19 cellular contexts compared by ENCODE assay signal in genomic region chr10:124464028-124464751, GRCh38. TPM values are rescaled to one million over a fixed set of nuclear protein-coding genes. Genes with fewer than 3 reads are reported as not detected.
A peak's percentile ranks its signal among the peaks of the same experiment; 100 is the strongest.
DNase-seq lines count a peak whose midpoint lies in the region; ATAC-seq, FAIRE-seq and TF ChIP-seq lines count a peak whose summit lies in the region.
"Had no signal": no experiment of that assay in that cellular context is flagged by ENCODE, and none has a peak within 500 bp of the region (broad histone marks: within the 10 kb centered on the region; RNA-seq: fewer than 3 reads in every experiment).

No MANE protein-coding gene starts in this region.

- H3K4me1 ChIP-seq in right atrium auricular region (peaks cover 0 to 29% of the 10 kb centered on the region in 2 donors), heart left ventricle (peaks cover 0 to 32% (median 12%) of the 10 kb centered on the region in 12 donors), H1 (replicated peaks in 1 of 4; ENCODE audit: control insufficient read depth in 3 of 4, insufficient read depth in 4 of 4, low read length in 3 of 4) (peaks cover 15 to 43% (median 24%) of the 10 kb centered on the region in 4 experiments)

- no peak overlapping the region for H4K8ac ChIP-seq in H1 (ENCODE audit: extremely low read depth, insufficient read depth, low read length)

- no peak overlapping the region for H2AFZ ChIP-seq in H1 (ENCODE audit: low read length)

- TF ChIP-seq POLR2A in heart left ventricle (IDR thresholded peaks at IDR 0.05) (no peak), H1 (IDR thresholded peaks at IDR 0.05; ENCODE audit: control extremely low read depth in 1 of 2, low read depth in 2 of 2, low read length in 2 of 2) (no peak)

- H3K27me3 Mint-ChIP-seq in T-helper 17 cell = no peaks in the 10 kb centered on the region
- no peaks in the 10 kb centered on the region for H3K27me3 Mint-ChIP-seq in stimulated activated memory B cell treated with anti-CD40 and anti-IgM and Interleukin-4, amounts not matched to agents 10 μg/mL and 1 μg/mL and 100 μg/mL, for 72 hours

- 71 to 85% (median 80%) methylated on average over 1 to 7 of the region's 7 CpGs for WGBS in heart left ventricle, 4 donors
- WGBS in H1 (ENCODE audit: extremely low coverage in 1 of 2, insufficient coverage in 1 of 2, insufficient read length in 1 of 2, insufficient replicate concordance in 2 of 2, low coverage in 1 of 2, low lambda C conversion rate in 2 of 2, missing lambda C conversion rate in 1 of 2), 2 experiments = 93% methylated on average over 7 of the region's 7 CpGs; no CpG with 5 or more reads in 1 of the 2 experiments

- H3K4ac ChIP-seq in H1 (replicated peaks; ENCODE audit: insufficient read length, low read depth, low read length) = no peak overlapping the region

- TF ChIP-seq RAD21 in H1 (IDR thresholded peaks at IDR 0.05 in 1 of 2, conservative IDR thresholded peaks at IDR 0.05 in 1 of 2; ENCODE audit: low read depth in 2 of 2, low read length in 2 of 2) = no peak

- peak overlapping the region; percentile 87 for H3K27ac Mint-ChIP-seq in T-helper 17 cell
- peak overlapping the region; percentile 95 for H3K27ac Mint-ChIP-seq in stimulated activated memory B cell treated with anti-CD40 and anti-IgM and Interleukin-4, amounts not matched to agents 10 μg/mL and 1 μg/mL and 100 μg/mL, for 72 hours

- peaks cover 5% of the 10 kb centered on the region for H3K23me2 ChIP-seq in H1 (ENCODE audit: low read depth, low read length)

- peak overlapping the region; percentile 13; the same call in 1 of the 2 replicates for H2BK12ac ChIP-seq in H1 (ENCODE audit: low read depth, low read length)

- H2BK120ac ChIP-seq in H1 (replicated peaks; ENCODE audit: low read depth, low read length) = no peak overlapping the region

- no peak overlapping the region for H3K14ac ChIP-seq in H1 (ENCODE audit: insufficient read length)

- no peaks in the 10 kb centered on the region for H3K36me3 Mint-ChIP-seq in T-helper 17 cell (ENCODE audit: low read depth)
- peaks cover under 1% of the 10 kb centered on the region for H3K36me3 Mint-ChIP-seq in stimulated activated memory B cell treated with anti-CD40 and anti-IgM and Interleukin-4, amounts not matched to agents 10 μg/mL and 1 μg/mL and 100 μg/mL, for 72 hours

- H3K9ac ChIP-seq in H1 (replicated peaks in 1 of 4; ENCODE audit: extremely low read depth in 1 of 4, low read depth in 3 of 4, low read length in 3 of 4) = no peak overlapping the region

- H3K36me3 ChIP-seq in right atrium auricular region = no peaks in the 10 kb centered on the region
- no peaks in the 10 kb centered on the region for H3K36me3 ChIP-seq in heart left ventricle
- H3K36me3 ChIP-seq in H1 (ENCODE audit: control insufficient read depth in 2 of 4, insufficient read depth in 4 of 4, low read length in 3 of 4) = no peaks in the 10 kb centered on the region
- H3K36me3 ChIP-seq: esophagus muscularis mucosa, left lung had no signal

- no peak overlapping the region for H3K56ac ChIP-seq in H1 (replicated peaks; ENCODE audit: insufficient read length, low read depth, low read length)

- no peak overlapping the region for H4K5ac ChIP-seq in H1 (ENCODE audit: insufficient read length, low read depth, low read length)

- peaks cover 21% of the 10 kb centered on the region for H3K4me1 Mint-ChIP-seq in T-helper 17 cell
- peaks cover 28% of the 10 kb centered on the region for H3K4me1 Mint-ChIP-seq in stimulated activated memory B cell treated with anti-CD40 and anti-IgM and Interleukin-4, amounts not matched to agents 10 μg/mL and 1 μg/mL and 100 μg/mL, for 72 hours

- H3K27me3 ChIP-seq in right atrium auricular region = no peaks in the 10 kb centered on the region
- no peaks in the 10 kb centered on the region for H3K27me3 ChIP-seq in heart left ventricle
- no peaks in the 10 kb centered on the region for H3K27me3 ChIP-seq in H1 (replicated peaks in 1 of 4; ENCODE audit: control insufficient read depth in 3 of 4, extremely low read depth in 1 of 4, insufficient read depth in 3 of 4, low read length in 3 of 4)
- H3K27me3 ChIP-seq: esophagus muscularis mucosa, left lung had no signal

- no peak for FAIRE-seq in H1 (lab: Jason Lieb, UNC)

- peaks cover 0 to 15% of the 10 kb centered on the region in 2 experiments; a peak in 2 of 4 replicates for H3K79me2 ChIP-seq in H1 (ENCODE audit: control insufficient read depth in 1 of 2, insufficient read depth in 2 of 2, low read length in 2 of 2)

- POLR2A ChIA-PET in H1 (lab: Charles Lee; ENCODE audit: partially characterized antibody) = interaction anchor here (0.8 to 3.4 kb wide), 8 partner anchors 10 to 72 kb away, joined by 3 to 20 read pairs (median 6); partner anchors contain the start of gene OAT

- peaks cover 0 to 4% of the 10 kb centered on the region in 2 experiments for H4K20me1 ChIP-seq in H1 (replicated peaks in 1 of 2; ENCODE audit: control insufficient read depth in 1 of 2, insufficient read depth in 2 of 2, low read length in 2 of 2)

- no peak for ATAC-seq in heart left ventricle
- ATAC-seq in T-helper 17 cell = no peak
- ATAC-seq in stimulated activated memory B cell treated with anti-CD40 and anti-IgM and Interleukin-4, amounts not matched to agents 10 μg/mL and 1 μg/mL and 100 μg/mL, for 72 hours = no peak
- ATAC-seq in GM18858 (IDR thresholded peaks at IDR 0.05; ENCODE audit: unreplicated experiment) = no peak
- ATAC-seq: HCT116, left lung had no signal

- no peak overlapping the region for H2BK20ac ChIP-seq in H1 (ENCODE audit: low read length)

- intact Hi-C loops in heart left ventricle (cut with DNase I) = no loop called here

- peak overlapping the region; percentile 52 for H3K4me3 Mint-ChIP-seq in T-helper 17 cell
- no peak overlapping the region for H3K4me3 Mint-ChIP-seq in stimulated activated memory B cell treated with anti-CD40 and anti-IgM and Interleukin-4, amounts not matched to agents 10 μg/mL and 1 μg/mL and 100 μg/mL, for 72 hours

- no peak for DNase-seq in right atrium auricular region (ENCODE audit: low spot score)
- DNase-seq in heart left ventricle = no peak
- no peak for DNase-seq in T-helper 17 cell
- no peak for DNase-seq in H1 (ENCODE audit: low read depth in 1 of 2, low spot score in 2 of 2)
- DNase-seq in DMS79 (lab: John Stamatoyannopoulos, UW) = no peak
- DNase-seq in stimulated activated CD4-positive, alpha-beta T cell treated with anti-CD3 and anti-CD28 coated beads, Interleukin-2, amount 100 ng/mL, for 24 hours = no peak
- DNase-seq: activated CD4-positive, alpha-beta T cell treated with anti-CD3 and anti-CD28 coated beads for 1 hour; COR-L47; effector CD8-positive, alpha-beta T cell; IMR-90; left lung; NCI-H524 treated with DMSO at 0.1 percent for 48 hours; SHP77 treated with DMSO at 0.1 percent for 48 hours; T-helper 9 cell had no signal

- H2BK5ac ChIP-seq in H1 (ENCODE audit: low read depth, low read length) = no peak overlapping the region; the same call in 1 of the 2 replicates

- peak overlapping the region; percentile 86; the same call in 1 of the 2 replicates for H2AK5ac ChIP-seq in H1 (ENCODE audit: low read depth, low read length)

- H2BK15ac ChIP-seq in H1 (ENCODE audit: low read length) = no peak overlapping the region

- no peaks in the 10 kb centered on the region for H3K9me3 Mint-ChIP-seq in stimulated activated memory B cell treated with anti-CD40 and anti-IgM and Interleukin-4, amounts not matched to agents 10 μg/mL and 1 μg/mL and 100 μg/mL, for 72 hours

- peak overlapping the region; percentile 77 for H4K91ac ChIP-seq in H1 (replicated peaks; ENCODE audit: insufficient read length, low read length)

- no peak overlapping the region; a peak in 1 of 4 replicates for H3K4me2 ChIP-seq in H1 (ENCODE audit: insufficient read depth in 1 of 2, low read depth in 2 of 2, low read length in 2 of 2)

- peak overlapping the region; percentile 33 to 39 for H3K27ac ChIP-seq in right atrium auricular region
- H3K27ac ChIP-seq in heart left ventricle = peak overlapping the region in 3 of 12 donors; percentile 2 to 51 (median 18)
- H3K27ac ChIP-seq in H1 (ENCODE audit: low read depth, low read length) = no peak overlapping the region
- H3K27ac ChIP-seq: esophagus muscularis mucosa, left lung had no signal

- no peak overlapping the region for H3K18ac ChIP-seq in H1 (ENCODE audit: extremely low read depth, low read length)

- TF ChIP-seq CTCF in right atrium auricular region (IDR thresholded peaks at IDR 0.05) = no peak
- no peak for TF ChIP-seq CTCF in heart left ventricle (IDR thresholded peaks at IDR 0.05)
- no peak for TF ChIP-seq CTCF in H1 (IDR thresholded peaks at IDR 0.05; ENCODE audit: control extremely low read depth in 1 of 3, insufficient read depth in 1 of 3, low read depth in 1 of 3, low read length in 3 of 3)

- CTCF ChIA-PET in H1 (lab: Charles Lee; ENCODE audit: partially characterized antibody) = interaction anchor here (0.5 to 1.3 kb wide), 4 partner anchors 11 to 15 kb away, joined by 3 to 4 read pairs (median 4); no protein-coding TSS in a partner anchor

- H3K9me3 ChIP-seq in right atrium auricular region (no peaks in the 10 kb centered on the region), heart left ventricle (no peaks in the 10 kb centered on the region), T-helper 17 cell (ENCODE audit: control insufficient read depth, low read length, poor library complexity, severe bottlenecking) (no peaks in the 10 kb centered on the region), H1 (ENCODE audit: insufficient read depth in 2 of 2, low read depth in 1 of 2, low read length in 1 of 2) (no peaks in the 10 kb centered on the region)
- H3K9me3 ChIP-seq: esophagus muscularis mucosa, left lung had no signal

- TF ChIP-seq EP300 in H1 (IDR thresholded peaks at IDR 0.05; ENCODE audit: borderline replicate concordance in 1 of 2, low read depth in 2 of 2, low read length in 2 of 2) = no peak

- no peak overlapping the region for H3K23ac ChIP-seq in H1 (ENCODE audit: insufficient read length)

- H3K79me1 ChIP-seq in H1 (ENCODE audit: low read depth, low read length) = peaks cover 3% of the 10 kb centered on the region

- no peak overlapping the region for H3K4me3 ChIP-seq in right atrium auricular region
- H3K4me3 ChIP-seq in heart left ventricle = no peak overlapping the region
- no peak overlapping the region for H3K4me3 ChIP-seq in H1 (ENCODE audit: extremely low read depth in 1 of 4, insufficient read depth in 2 of 4, low read depth in 3 of 4, low read length in 4 of 4)
- H3K4me3 ChIP-seq: esophagus muscularis mucosa, left lung had no signal

RNA-seq across cellular contexts. Expression of gene LHPP, which starts 2.6 kb away (rescaled TPM):
- total RNA-seq in right atrium auricular region (10 to 100 TPM; 10.3 to 23.7 TPM), heart left ventricle (10 to 100 TPM; 10.4 to 23.5 (median 14.2) TPM), T-helper 17 cell (10 to 100 TPM; 19.9 to 21.1 TPM)
- polyA plus RNA-seq in heart left ventricle (1 to 10 TPM; 5.6 to 6.7 TPM), H1 (2011; rRNA removed) (45.0 and 50.5 TPM in 2 replicates)
- total RNA-seq in H1 (2021; fragmentation: NEBNext Ultra II Directional; extraction: Animal tissue kit (Norgen Biotek cat#: 25700)) = 26.0 and 27.5 TPM in 2 replicates
- polyA plus RNA-seq in H1 (2011; cell fraction: cytosol; rRNA removed) = 39.2 TPM
- polyA plus RNA-seq in H1 (2011; cell fraction: nucleus; rRNA removed) = 40.4 TPM
- 20.9 to 42.0 TPM (median 37.2 TPM) in 4 replicates for polyA plus RNA-seq in H1 (2012, experiment 1 of 2)
- polyA plus RNA-seq in H1 (2012, experiment 2 of 2) = 36.6 TPM
- 18.9 TPM for polyA plus RNA-seq in H1 (2013, experiment 1 of 2)
- polyA plus RNA-seq in H1 (2013, experiment 2 of 2) = 18.9 TPM
- polyA minus RNA-seq in H1 (2011; rRNA and poly(A)+ RNA removed) = 19.6 and 21.2 TPM in 2 replicates
- 10.4 TPM for polyA minus RNA-seq in H1 (2011; cell fraction: cytosol; rRNA and poly(A)+ RNA removed)
- polyA minus RNA-seq in H1 (2011; cell fraction: nucleus; rRNA and poly(A)+ RNA removed) = 24.9 TPM

RNA-seq across cellular contexts. Expression of gene NKX1-2, which starts 14.4 kb away (rescaled TPM):
- total RNA-seq in right atrium auricular region (not detected), heart left ventricle (not detected), T-helper 17 cell (not detected)
- polyA plus RNA-seq in heart left ventricle (not detected), H1 (2011; rRNA removed) (11.5 and 12.7 TPM in 2 replicates)
- total RNA-seq in H1 (2021; fragmentation: NEBNext Ultra II Directional; extraction: Animal tissue kit (Norgen Biotek cat#: 25700)) = 33.9 and 34.9 TPM in 2 replicates
- polyA plus RNA-seq in H1 (2011; cell fraction: cytosol; rRNA removed) = 17.0 TPM
- polyA plus RNA-seq in H1 (2011; cell fraction: nucleus; rRNA removed) = 9.4 TPM
- polyA plus RNA-seq in H1 (2012, experiment 1 of 2) = 17.0 to 28.5 TPM (median 22.6 TPM) in 4 replicates
- 25.6 TPM for polyA plus RNA-seq in H1 (2012, experiment 2 of 2)
- 22.8 TPM for polyA plus RNA-seq in H1 (2013, experiment 1 of 2)
- polyA plus RNA-seq in H1 (2013, experiment 2 of 2) = 23.9 TPM
- polyA minus RNA-seq in H1 (2011; rRNA and poly(A)+ RNA removed) = 18.1 and 19.2 TPM in 2 replicates
- polyA minus RNA-seq in H1 (2011; cell fraction: cytosol; rRNA and poly(A)+ RNA removed) = 29.8 TPM
- polyA minus RNA-seq in H1 (2011; cell fraction: nucleus; rRNA and poly(A)+ RNA removed) = 15.2 TPM
- total RNA-seq: esophagus muscularis mucosa, IMR-90, left lung, omental fat pad had no signal
- polyA plus RNA-seq: IMR-90 had no signal

RNA-seq across cellular contexts. Expression of gene OAT, which starts 45.5 kb away (rescaled TPM):
- total RNA-seq in right atrium auricular region = 10 to 100 TPM; 42.1 to 49.8 TPM
- total RNA-seq in heart left ventricle = 10 to 100 TPM; 27.3 to 56.1 (median 33.8) TPM
- polyA plus RNA-seq in heart left ventricle = 10 to 100 TPM in 1 of 2 donors, 1 to 10 TPM in 1; 9.3 to 36.0 TPM
- 10 to 100 TPM; 26.2 to 27.1 TPM for total RNA-seq in T-helper 17 cell
- 121 TPM in 2 replicates for total RNA-seq in H1 (2021; fragmentation: NEBNext Ultra II Directional; extraction: Animal tissue kit (Norgen Biotek cat#: 25700))
- 40.3 and 67.8 TPM in 2 replicates for polyA plus RNA-seq in H1 (2011; rRNA removed)
- polyA plus RNA-seq in H1 (2011; cell fraction: cytosol; rRNA removed) = 78.9 TPM
- 33.9 TPM for polyA plus RNA-seq in H1 (2011; cell fraction: nucleus; rRNA removed)
- 69.7 to 96.8 TPM (median 81.5 TPM) in 4 replicates for polyA plus RNA-seq in H1 (2012, experiment 1 of 2)
- polyA plus RNA-seq in H1 (2012, experiment 2 of 2) = 10.6 TPM
- polyA plus RNA-seq in H1 (2013, experiment 1 of 2) = 57.5 TPM
- polyA plus RNA-seq in H1 (2013, experiment 2 of 2) = 54.5 TPM
- 65.2 and 99.5 TPM in 2 replicates for polyA minus RNA-seq in H1 (2011; rRNA and poly(A)+ RNA removed)
- polyA minus RNA-seq in H1 (2011; cell fraction: cytosol; rRNA and poly(A)+ RNA removed) = 42.3 TPM
- polyA minus RNA-seq in H1 (2011; cell fraction: nucleus; rRNA and poly(A)+ RNA removed) = 33.1 TPM

Comparison
In these comparisons a context has a peak if more than half of its experiments do, and no peak if none do; other contexts are left out.
1. RNA of gene NKX1-2, which starts 14.4 kb away (total RNA-seq): 33.9 to 34.9 TPM in H1; not detected in right atrium auricular region, not detected in heart left ventricle and not detected in T-helper 17 cell; every median in the first group is over 10 times any median in the second.